1 cellular context compared by ENCODE assay signal in the genomic region with DNA sequence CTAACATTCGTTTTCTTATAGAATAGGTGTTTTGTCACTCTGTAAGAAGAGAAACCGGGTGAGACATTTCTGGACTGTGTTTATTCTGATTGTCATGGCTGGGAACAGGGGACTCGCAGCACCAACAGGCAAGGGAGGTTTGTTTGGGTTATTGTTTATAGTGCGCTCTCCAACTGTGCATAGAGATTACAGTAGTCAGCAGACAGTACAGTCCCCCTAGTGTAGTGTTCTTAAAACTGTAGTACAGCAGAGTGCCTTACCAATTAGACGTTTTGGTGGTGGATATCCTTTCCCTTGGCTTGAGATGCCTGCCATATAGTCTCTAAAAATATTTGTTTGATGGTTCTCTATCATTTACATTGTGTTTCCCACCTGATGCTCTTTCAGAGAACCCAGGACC.
TF ChIP-seq lines count a peak whose summit lies in the region.

No MANE protein-coding gene starts in this region.

TF ChIP-seq in GM23338, 12 proteins besides CTCF, POLR2A, EP300 and RAD21 (continued from another document):
- TF ChIP-seq REST (IDR thresholded peaks at IDR 0.05; ENCODE audit: unreplicated experiment) (no peak), CREB1 (CRISPR knock-in tag; IDR thresholded peaks at IDR 0.05; ENCODE audit: low read depth) (no peak)
